Comparison of ENCODE assay signal across 7 cellular contexts in the genomic region with DNA sequence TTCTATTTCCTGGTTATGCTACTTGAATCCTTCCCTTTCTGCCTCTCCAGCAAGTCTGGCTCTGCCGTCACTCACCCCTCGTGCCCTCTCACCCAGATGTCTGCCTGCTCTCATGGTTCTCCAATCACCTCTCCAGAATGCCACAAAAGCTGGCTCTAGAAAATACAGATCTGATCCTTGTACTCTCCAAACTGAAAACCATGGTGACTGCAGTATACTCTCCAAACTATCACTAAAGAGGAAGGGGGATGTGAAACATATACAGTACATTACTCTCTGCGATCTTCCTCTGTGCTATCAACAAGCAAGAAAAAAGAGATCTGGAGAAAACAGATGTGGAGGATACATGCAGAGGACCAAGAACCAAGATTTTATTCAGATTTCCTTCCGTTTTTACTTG.
DNase-seq lines count a peak whose midpoint lies in the region; ATAC-seq, FAIRE-seq and TF ChIP-seq lines count a peak whose summit lies in the region.

No MANE protein-coding gene starts in this region.

- peaks cover 42% of the 10 kb centered on the region for H3K4me1 ChIP-seq in psoas muscle

- DNase-seq in GM19239 (ENCODE audit: insufficient read length, low spot score) (no peak), psoas muscle (peak; percentile 20 to 58), dermis blood vessel endothelial cell (no peak), H7 (no peak), NCI-H510A treated with DMSO at 0.1 percent for 48 hours (lab: John Stamatoyannopoulos, UW) (no peak)
- no peak for DNase-seq in activated naive CD4-positive, alpha-beta T cell treated with anti-CD3 and anti-CD28 coated beads, Interleukin-2, amount 50 U/mL, for 72 hours (ENCODE audit: low spot score in 2 of 2)

- WGBS in psoas muscle, 3 donors = 36 to 46% (median 40%) methylated on average over 4 of the region's 4 CpGs

- peak overlapping the region; percentile 59 to 88 for H3K27ac Mint-ChIP-seq in activated naive CD4-positive, alpha-beta T cell treated with anti-CD3 and anti-CD28 coated beads, Interleukin-2, amount 50 U/mL, for 72 hours

- peaks cover 0 to 27% of the 10 kb centered on the region in 2 donors for H3K36me3 Mint-ChIP-seq in activated naive CD4-positive, alpha-beta T cell treated with anti-CD3 and anti-CD28 coated beads, Interleukin-2, amount 50 U/mL, for 72 hours

- intact Hi-C loops in psoas muscle (cut with DNase I) = loop anchor here in 1 of 2 donors (10.0 kb wide), 1 partner anchor 335 kb away; no protein-coding TSS in a partner anchor

- no peaks in the 10 kb centered on the region for H3K9me3 ChIP-seq in psoas muscle

- no peaks in the 10 kb centered on the region for H3K9me3 Mint-ChIP-seq in activated naive CD4-positive, alpha-beta T cell treated with anti-CD3 and anti-CD28 coated beads, Interleukin-2, amount 50 U/mL, for 72 hours

- peak; percentile 64 for ATAC-seq in HG03095 (IDR thresholded peaks at IDR 0.05; ENCODE audit: unreplicated experiment)
- peak; percentile 13 to 62 for ATAC-seq in activated naive CD4-positive, alpha-beta T cell treated with anti-CD3 and anti-CD28 coated beads, Interleukin-2, amount 50 U/mL, for 72 hours
- peak; percentile 23 to 67 (median 58) for ATAC-seq in psoas muscle

- H3K27ac ChIP-seq in psoas muscle = no peak overlapping the region

- peak; percentile 82 for FAIRE-seq in GM19239 (lab: Jason Lieb, UNC)

- no peak for TF ChIP-seq CTCF in psoas muscle (IDR thresholded peaks at IDR 0.05)

- H3K36me3 ChIP-seq in psoas muscle (ENCODE audit: insufficient read depth in 1 of 2, low read depth in 1 of 2) (no peaks in the 10 kb centered on the region), H7 (replicated peaks; ENCODE audit: control insufficient read depth, insufficient read depth, low read length) (no peaks in the 10 kb centered on the region)

- no peak overlapping the region for H3K4me3 ChIP-seq in psoas muscle
- H3K4me3 ChIP-seq in H7 (ENCODE audit: insufficient read depth, low read depth, low read length) = no peak overlapping the region

- H3K27me3 ChIP-seq in psoas muscle (ENCODE audit: insufficient read depth in 3 of 3, low read length in 2 of 3) = no peaks in the 10 kb centered on the region
- no peaks in the 10 kb centered on the region for H3K27me3 ChIP-seq in H7 (ENCODE audit: control insufficient read depth, insufficient read depth, low read length)

Comparison
In these comparisons a context has a peak if more than half of its experiments do, and no peak if none do; other contexts are left out.
1. DNase-seq: peak in psoas muscle (2 of 2); none in GM19239 (single experiment), activated naive CD4-positive, alpha-beta T cell treated with anti-CD3 and anti-CD28 coated beads, Interleukin-2, amount 50 U/mL, for 72 hours (0 of 2), dermis blood vessel endothelial cell (single experiment), H7 (single experiment) and NCI-H510A treated with DMSO at 0.1 percent for 48 hours (single experiment).
2. Peak in every context shown above with its lines, with median percentiles within 50 percentile points of each other: ATAC-seq.